ENCODE assay signal across 8 cellular contexts in genomic region chr17:76726231-76726765, GRCh38. TPM values are rescaled to one million over a fixed set of nuclear protein-coding genes. Genes with fewer than 3 reads are reported as not detected.
DNase-seq lines count a peak whose midpoint lies in the region; ATAC-seq lines count a peak whose summit lies in the region.

TSS of gene JMJD6 (minus strand) at chr17:76726606. CDS start at chr17:76726475, 131 bp downstream.

- ATAC-seq in GM19452 (IDR thresholded peaks at IDR 0.05; ENCODE audit: unreplicated experiment) (peak; percentile 51), HG03565 (IDR thresholded peaks at IDR 0.05; ENCODE audit: unreplicated experiment) (peak; percentile 43)

- peaks cover 51% of the 10 kb centered on the region for H3K4me1 ChIP-seq in mononuclear cell (ENCODE audit: insufficient read depth, low read length)

- no peaks in the 10 kb centered on the region for H3K9me3 ChIP-seq in mononuclear cell (ENCODE audit: low read depth, low read length)

- in situ Hi-C loops in Caki2 (cut with HindIII; ENCODE audit: low pct_unique_long_range_greater_than_20kb, low sequenced_read_pairs), result no loop called here

- peak within 1 kb of the TSS; percentile 95 for H3K4me3 ChIP-seq in mononuclear cell (ENCODE audit: low read length)

- H3K27me3 ChIP-seq in mononuclear cell (ENCODE audit: insufficient read depth, low read length), result no peaks in the 10 kb centered on the region

- peak within 1 kb of the TSS; percentile 97 for H3K27ac ChIP-seq in epithelial cell of prostate

- DNase-seq in Caki2 (ENCODE audit: low read depth), result peak; percentile 97
- DNase-seq in NCI-H748 (lab: John Stamatoyannopoulos, UW; ENCODE audit: unreplicated experiment), result peak; percentile 94
- DNase-seq in activated CD8-positive, alpha-beta memory T cell treated with anti-CD3 and anti-CD28 coated beads for 48 hours (ENCODE audit: low read depth in 2 of 3, low spot score in 2 of 3), result peak in 2 of 3 experiments; percentile 86 to 91
- peak; percentile 72 for DNase-seq in epithelial cell of prostate (ENCODE audit: low read depth, low spot score)
- peak; percentile 85 for DNase-seq in stimulated activated CD8-positive, alpha-beta memory T cell treated with anti-CD3 and anti-CD28 coated beads, Interleukin-7, amount 100 ng/mL, for 1 hour (ENCODE audit: low read depth in 2 of 2)

RNA-seq across cellular contexts. Expression of gene JMJD6, which starts in this region (rescaled TPM):
- total RNA-seq in Caki2 (2014; rRNA removed; shearing (Covaris generic); ENCODE audit: low replicate concordance), result 14.4 and 22.7 TPM in 2 replicates
- total RNA-seq in mononuclear cell, result 48.5 TPM

Comparison
In these comparisons a context has a peak if more than half of its experiments do, and no peak if none do; other contexts are left out.
1. Peak in every context shown above with its lines: DNase-seq, ATAC-seq, H3K4me3 ChIP-seq and H3K27ac ChIP-seq.